ENCODE assay signal across 5 cellular contexts in the genomic region with DNA sequence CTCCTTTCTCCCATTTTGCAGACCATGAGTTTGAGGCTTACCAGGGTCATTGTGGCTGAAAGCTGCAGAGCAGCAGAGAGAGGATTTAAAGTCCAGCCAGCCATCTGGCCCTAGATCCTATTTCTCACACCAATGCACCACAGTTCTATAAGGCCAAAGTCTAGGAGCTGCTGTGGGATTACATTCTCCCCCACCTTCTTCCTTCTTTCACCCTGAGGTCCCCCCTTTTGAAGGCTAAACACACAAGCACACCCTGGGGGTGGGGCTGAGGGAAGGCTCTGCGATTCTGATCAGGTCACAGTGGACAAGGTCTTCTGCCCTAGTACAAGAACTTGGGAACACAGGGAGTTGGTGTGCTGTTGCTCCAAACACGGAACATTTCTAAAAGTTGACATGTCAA.
"Had no signal": no experiment of that assay in that cellular context is flagged by ENCODE, and none has a peak within 500 bp of the region (broad histone marks: within the 10 kb centered on the region; RNA-seq: fewer than 3 reads in every experiment).

No MANE protein-coding gene starts in this region.

- H3K4me3 ChIP-seq: GM23338, K562 had no signal

- H3K4me2 ChIP-seq: GM23338 had no signal

- DNase-seq: H9, HCEC 1CT, IMR-90 had no signal

- H2AFZ ChIP-seq: GM23338 had no signal
